Comparison of ENCODE assay signal across 9 cellular contexts in the genomic region with DNA sequence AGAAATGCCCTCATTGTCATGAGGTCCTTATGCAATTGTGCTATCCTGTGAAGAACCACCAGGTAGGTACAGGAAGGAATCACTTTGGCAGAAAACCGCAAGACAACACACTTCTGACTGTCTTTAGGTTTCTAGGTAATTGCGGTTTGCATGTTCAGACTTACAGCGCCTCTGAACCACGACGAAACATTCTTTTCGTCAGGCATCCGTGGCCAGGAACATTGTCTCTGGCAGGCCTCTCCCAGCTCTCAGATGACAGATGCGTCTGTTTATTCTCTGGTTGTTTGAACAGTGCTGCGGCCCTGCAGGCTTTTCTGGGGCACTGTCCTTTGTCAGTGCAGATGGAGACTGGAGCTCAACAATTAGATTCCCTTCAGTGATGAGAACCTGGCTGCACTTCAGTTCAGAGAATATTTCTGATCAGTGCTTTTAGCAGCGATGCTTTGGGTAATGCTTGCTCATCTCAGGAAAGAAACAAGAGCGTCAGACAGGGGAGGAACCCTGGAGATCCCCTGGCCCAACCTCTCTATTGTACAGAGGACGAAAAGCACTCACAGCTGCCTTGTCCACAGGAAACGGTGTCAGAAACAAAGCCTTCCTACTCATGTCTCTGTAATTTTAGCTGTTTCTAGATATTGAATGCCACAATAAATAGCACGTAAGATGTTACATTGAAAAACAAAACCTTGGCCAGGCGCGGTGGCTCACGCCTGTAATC.
DNase-seq lines count a peak whose midpoint lies in the region; ATAC-seq, FAIRE-seq and TF ChIP-seq lines count a peak whose summit lies in the region.
"Had no signal": no experiment of that assay in that cellular context is flagged by ENCODE, and none has a peak within 500 bp of the region (broad histone marks: within the 10 kb centered on the region; RNA-seq: fewer than 3 reads in every experiment).

No MANE protein-coding gene starts in this region.

- no peaks in the 10 kb centered on the region for H3K27me3 ChIP-seq in MM.1S (replicated peaks; ENCODE audit: insufficient read depth, low read length)

- H3K9me3 ChIP-seq in MM.1S (replicated peaks; ENCODE audit: insufficient read depth, low read length), result no peaks in the 10 kb centered on the region

- H3K9me3 Mint-ChIP-seq in T-helper 1 cell treated with Interleukin-12 subunit alpha and Interleukin-12 subunit beta and Interleukin-4 antibody, amounts not matched to agents 30 μg/mL and 1 μg/mL, for 36 hours, result peaks cover 3% of the 10 kb centered on the region

- H3K9ac ChIP-seq in MM.1S (ENCODE audit: low read length), result peak overlapping the region; percentile 65

- H3K79me2 ChIP-seq in MM.1S (ENCODE audit: low read length), result no peaks in the 10 kb centered on the region

- no peak for TF ChIP-seq CTCF in 22Rv1 (IDR thresholded peaks at IDR 0.05)
- TF ChIP-seq CTCF in MM.1S (IDR thresholded peaks at IDR 0.05; ENCODE audit: low read length), result no peak
- no peak for TF ChIP-seq CTCF in GM10248 (IDR thresholded peaks at IDR 0.05; ENCODE audit: control extremely low read depth, extremely low read depth, low read depth, missing control alignments)

- FAIRE-seq in GM12892 (lab: Jason Lieb, UNC), result no peak

- no peak for ATAC-seq in GM18520 (IDR thresholded peaks at IDR 0.05; ENCODE audit: unreplicated experiment)

- no peaks in the 10 kb centered on the region for H3K36me3 Mint-ChIP-seq in T-helper 1 cell treated with Interleukin-12 subunit alpha and Interleukin-12 subunit beta and Interleukin-4 antibody, amounts not matched to agents 30 μg/mL and 1 μg/mL, for 36 hours (ENCODE audit: low read depth)
- H3K36me3 Mint-ChIP-seq: naive B cell had no signal

- H3K4me3 ChIP-seq in MM.1S (ENCODE audit: low read length), result peak overlapping the region; percentile 5

- H3K4me2 ChIP-seq in MM.1S (ENCODE audit: low read depth, low read length), result peak overlapping the region; percentile 53

- POLR2A ChIA-PET in GM10248 (lab: Yijun Ruan, JAX), result no interaction called here

- no peaks in the 10 kb centered on the region for H4K20me1 ChIP-seq in MM.1S (ENCODE audit: insufficient read depth, low read length)

- H3F3A ChIP-seq in MM.1S (ENCODE audit: insufficient read depth, low read length), result peaks cover 21% of the 10 kb centered on the region

- peak overlapping the region; percentile 36 for H3K27ac Mint-ChIP-seq in T-helper 1 cell treated with Interleukin-12 subunit alpha and Interleukin-12 subunit beta and Interleukin-4 antibody, amounts not matched to agents 30 μg/mL and 1 μg/mL, for 36 hours
- H3K27ac Mint-ChIP-seq: naive B cell had no signal

- H3K36me3 ChIP-seq in MM.1S (replicated peaks; ENCODE audit: insufficient read depth, low read length), result no peaks in the 10 kb centered on the region

- H2AFZ ChIP-seq in MM.1S (ENCODE audit: low read length), result peak overlapping the region; percentile 64

- no peaks in the 10 kb centered on the region for H3K9me2 ChIP-seq in MM.1S (replicated peaks; ENCODE audit: insufficient read depth, low read length)

- CTCF ChIA-PET in GM10248 (lab: Yijun Ruan, JAX), result no interaction called here

- no peaks in the 10 kb centered on the region for H3K27me3 Mint-ChIP-seq in T-helper 1 cell treated with Interleukin-12 subunit alpha and Interleukin-12 subunit beta and Interleukin-4 antibody, amounts not matched to agents 30 μg/mL and 1 μg/mL, for 36 hours (ENCODE audit: low read depth)

- H3K4me1 ChIP-seq in MM.1S (ENCODE audit: low read length), result peaks cover 21% of the 10 kb centered on the region

- no peak for TF ChIP-seq POLR2A in GM12892 (IDR thresholded peaks at IDR 0.05; ENCODE audit: low read depth, low read length)

- H3K27ac ChIP-seq in 22Rv1 (peak overlapping the region; percentile 18; the same call in 1 of the 2 replicates), MM.1S (ENCODE audit: low read length) (peak overlapping the region; percentile 91)

- H3K4me1 Mint-ChIP-seq in T-helper 1 cell treated with Interleukin-12 subunit alpha and Interleukin-12 subunit beta and Interleukin-4 antibody, amounts not matched to agents 30 μg/mL and 1 μg/mL, for 36 hours (ENCODE audit: low read depth), result no peaks in the 10 kb centered on the region
- H3K4me1 Mint-ChIP-seq: naive B cell had no signal

- H3K4me3 Mint-ChIP-seq in T-helper 1 cell treated with Interleukin-12 subunit alpha and Interleukin-12 subunit beta and Interleukin-4 antibody, amounts not matched to agents 30 μg/mL and 1 μg/mL, for 36 hours, result no peak overlapping the region
- H3K4me3 Mint-ChIP-seq: naive B cell had no signal

- peak; percentile 99 for DNase-seq in MM.1S
- peak; percentile 97 for DNase-seq in kidney glomerular epithelial cell (lab: John Stamatoyannopoulos, UW)
- no peak for DNase-seq in GM10248 (ENCODE audit: extremely low spot score)
- no peak for DNase-seq in GM12892 (ENCODE audit: insufficient read length)
- DNase-seq in mesenteric fat pad (ENCODE audit: low spot score), result no peak
- DNase-seq: naive B cell had no signal

Comparison
In these comparisons a context has a peak if more than half of its experiments do, and no peak if none do; other contexts are left out.
1. DNase-seq: peak in MM.1S (single experiment) and kidney glomerular epithelial cell (single experiment); none in GM10248 (single experiment), GM12892 (single experiment) and mesenteric fat pad (single experiment).